12 cellular contexts compared by ENCODE assay signal in genomic region chr22:21815958-21816357, GRCh38. TPM values are rescaled to one million over a fixed set of nuclear protein-coding genes. Genes with fewer than 3 reads are reported as not detected.
DNase-seq lines count a peak whose midpoint lies in the region; ATAC-seq and TF ChIP-seq lines count a peak whose summit lies in the region.
"Had no signal": no experiment of that assay in that cellular context is flagged by ENCODE, and none has a peak within 500 bp of the region (broad histone marks: within the 10 kb centered on the region; RNA-seq: fewer than 3 reads in every experiment).

No MANE protein-coding gene starts in this region.

- TF ChIP-seq EP300 in upper lobe of left lung (IDR thresholded peaks at IDR 0.05), result no peak

- peaks cover 68% of the 10 kb centered on the region for H3K4me1 Mint-ChIP-seq in activated naive CD8-positive, alpha-beta T cell (ENCODE audit: low read depth)

- peaks cover 5 to 56% (median 36%) of the 10 kb centered on the region in 12 donors for H3K4me1 ChIP-seq in heart left ventricle
- H3K4me1 ChIP-seq in mesodermal cell (ENCODE audit: control insufficient read depth, insufficient read depth, low read length, poor library complexity, severe bottlenecking), result peaks cover 31% of the 10 kb centered on the region
- H3K4me1 ChIP-seq in upper lobe of left lung, result peaks cover 49 to 64% (median 52%) of the 10 kb centered on the region in 4 donors

- H3K4me3 Mint-ChIP-seq in activated naive CD8-positive, alpha-beta T cell, result peak overlapping the region; percentile 58

- H3K9me3 ChIP-seq in heart left ventricle, result peaks cover 0 to 6% (median 0%) of the 10 kb centered on the region in 12 donors
- no peaks in the 10 kb centered on the region for H3K9me3 ChIP-seq in mesodermal cell (ENCODE audit: control insufficient read depth, low read length)
- H3K9me3 ChIP-seq in upper lobe of left lung, result no peaks in the 10 kb centered on the region
- H3K9me3 ChIP-seq: sigmoid colon had no signal

- TF ChIP-seq POLR2A in heart left ventricle (IDR thresholded peaks at IDR 0.05), result no peak
- TF ChIP-seq POLR2A in upper lobe of left lung (IDR thresholded peaks at IDR 0.05), result no peak

- H3K27ac Mint-ChIP-seq in activated naive CD8-positive, alpha-beta T cell, result peak overlapping the region; percentile 97

- no peak for ATAC-seq in heart left ventricle
- no peak for ATAC-seq in upper lobe of left lung (ENCODE audit: low FRiP score in 2 of 2)
- no peak for ATAC-seq in GM18907 (IDR thresholded peaks at IDR 0.05; ENCODE audit: unreplicated experiment)
- ATAC-seq in esophagus mucosa, result no peak
- ATAC-seq: HCT116 had no signal

- no peaks in the 10 kb centered on the region for H3K9me3 Mint-ChIP-seq in activated naive CD8-positive, alpha-beta T cell (ENCODE audit: low read depth)

- H3K4me3 ChIP-seq in heart left ventricle (peak overlapping the region in 1 of 12 donors; percentile 29), mesodermal cell (ENCODE audit: extremely low read depth, insufficient read depth, low read length, poor library complexity, severe bottlenecking) (no peak overlapping the region), upper lobe of left lung (no peak overlapping the region)
- H3K4me3 ChIP-seq: sigmoid colon had no signal

- H3K36me3 ChIP-seq in heart left ventricle, result no peaks in the 10 kb centered on the region
- H3K36me3 ChIP-seq in mesodermal cell (ENCODE audit: control insufficient read depth, insufficient read depth, low read length), result peaks cover 5% of the 10 kb centered on the region
- H3K36me3 ChIP-seq in upper lobe of left lung, result no peaks in the 10 kb centered on the region
- H3K36me3 ChIP-seq: sigmoid colon had no signal

- DNase-seq in heart left ventricle (no peak), cardiac septum (ENCODE audit: low spot score) (no peak), upper lobe of left lung (no peak), midbrain (lab: John Stamatoyannopoulos, UW) (no peak)
- DNase-seq: left colon, NCI-H1105, sigmoid colon had no signal

- H3K27ac ChIP-seq in heart left ventricle (peak overlapping the region in 9 of 12 donors; percentile 2 to 90 (median 60)), mesodermal cell (ENCODE audit: low read depth, low read length, severe bottlenecking) (peak overlapping the region; percentile 87), upper lobe of left lung (peak overlapping the region; percentile 75 to 87 (median 80))

- peaks cover 3% of the 10 kb centered on the region for H3K36me3 Mint-ChIP-seq in activated naive CD8-positive, alpha-beta T cell

- WGBS in heart left ventricle, 4 donors, result 90 to 97% (median 96%) methylated on average over 2 of the region's 2 CpGs
- no CpG with 5 or more reads among the region's 2 CpGs for WGBS in mesodermal cell (ENCODE audit: insufficient coverage in 2 of 2), 2 experiments
- WGBS in upper lobe of left lung, 2 donors, result 96 to 97% methylated on average over 2 of the region's 2 CpGs

- TF ChIP-seq CTCF in heart left ventricle (IDR thresholded peaks at IDR 0.05), result no peak
- no peak for TF ChIP-seq CTCF in upper lobe of left lung (IDR thresholded peaks at IDR 0.05)

- H3K27me3 Mint-ChIP-seq in activated naive CD8-positive, alpha-beta T cell, result no peaks in the 10 kb centered on the region

- H3K27me3 ChIP-seq in heart left ventricle, result no peaks in the 10 kb centered on the region
- H3K27me3 ChIP-seq in upper lobe of left lung, result no peaks in the 10 kb centered on the region
- H3K27me3 ChIP-seq: sigmoid colon had no signal

- intact Hi-C loops in heart left ventricle (cut with DNase I) (loop anchor here in 5 of 10 donors (5.0 to 10.0 kb wide), 3 partner anchors 46 to 81 kb away; partner anchors contain the start of genes MAPK1 (in 2 of the 5) and YPEL1 (in 1 of the 5)), cardiac septum (cut with DNase I) (no loop called here)

RNA-seq across cellular contexts. Expression of gene MAPK1, which starts 51.5 kb away (rescaled TPM):
- total RNA-seq in heart left ventricle, result 100 to 1,000 TPM in 6 of 9 donors, 10 to 100 TPM in 3; 30.1 to 140 (median 106) TPM
- 10 to 100 TPM in 1 of 2 donors, 1 to 10 TPM in 1; 8.0 to 31.8 TPM for polyA plus RNA-seq in heart left ventricle
- 124 TPM for total RNA-seq in cardiac septum
- polyA plus RNA-seq in mesodermal cell (2013, experiment 1 of 2), result 95.7 TPM
- 81.7 TPM for polyA plus RNA-seq in mesodermal cell (2013, experiment 2 of 2)
- 100 to 1,000 TPM in 2 of 6 donors, 10 to 100 TPM in 4; 50.2 to 180 (median 65.9) TPM for total RNA-seq in upper lobe of left lung
- total RNA-seq in esophagus mucosa, result 112 TPM
